In the genomic region with DNA sequence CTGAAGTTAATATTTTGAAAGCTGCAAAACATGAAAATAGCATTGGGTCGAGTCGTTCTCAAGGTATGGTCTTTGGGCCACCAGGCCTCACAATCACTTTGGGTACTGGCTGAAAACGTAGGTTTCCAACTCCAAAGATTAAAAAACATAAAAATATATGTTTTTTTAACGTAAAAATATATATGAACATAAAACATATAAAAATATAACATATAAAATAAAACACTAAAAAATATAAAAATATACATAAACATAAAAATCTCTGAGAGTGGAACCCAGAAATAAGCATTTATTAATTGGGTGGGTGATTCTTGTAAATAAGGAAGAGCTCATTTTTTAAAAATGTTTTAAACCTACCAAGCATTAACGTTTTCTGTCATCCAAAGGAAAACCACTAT, we compare ENCODE assay signal across 8 cellular contexts. TPM values are rescaled to one million over a fixed set of nuclear protein-coding genes. Genes with fewer than 3 reads are reported as not detected.
DNase-seq lines count a peak whose midpoint lies in the region; ATAC-seq, FAIRE-seq and TF ChIP-seq lines count a peak whose summit lies in the region.

No MANE protein-coding gene starts in this region.

- intact Hi-C loops in CD8-positive, alpha-beta T cell (cut with DNase I, micrococcal nuclease) = loop anchor here (2.0 to 10.0 kb wide), 13 partner anchors 56 to 1956 kb away; a partner anchor contains a TSS
- intact Hi-C loops in Panc1 (cut with micrococcal nuclease; ENCODE audit: unreplicated experiment) (loop anchor here (10.0 kb wide), 1 partner anchor 64 kb away; no protein-coding TSS in a partner anchor), endothelial cell of umbilical vein (cut with micrococcal nuclease) (loop anchor here (2.0 kb wide), 2 partner anchors 330 to 338 kb away; no protein-coding TSS in a partner anchor), ovary (cut with DNase I) (loop anchor here (5.0 to 10.0 kb wide), 4 partner anchors 79 to 506 kb away; a partner anchor contains a TSS)

- peak overlapping the region; percentile 90 for H3K9ac ChIP-seq in endothelial cell of umbilical vein (replicated peaks; ENCODE audit: extremely low read depth, insufficient read depth, low read length)

- TF ChIP-seq POLR2A in endothelial cell of umbilical vein (IDR thresholded peaks at IDR 0.05; ENCODE audit: low read depth, low read length) (no peak), ovary (IDR thresholded peaks at IDR 0.05) (no peak)

- peak overlapping the region; percentile 67 for H3K4me3 ChIP-seq in CD8-positive, alpha-beta T cell (ENCODE audit: low read depth, low read length)
- H3K4me3 ChIP-seq in Panc1 (ENCODE audit: low read depth in 2 of 2, low read length in 2 of 2) (peak overlapping the region; percentile 60 to 81), endothelial cell of umbilical vein (replicated peaks in 1 of 3; ENCODE audit: insufficient read depth in 1 of 3, low read depth in 1 of 3, low read length in 3 of 3) (peak overlapping the region in 2 of 3 experiments; percentile 62 to 83), ovary (peak overlapping the region; percentile 95)

- H3K27me3 ChIP-seq in CD8-positive, alpha-beta T cell (ENCODE audit: insufficient read depth, low read length) = no peaks in the 10 kb centered on the region
- H3K27me3 ChIP-seq in Panc1 (ENCODE audit: control insufficient read depth, insufficient read depth, low read length) (no peaks in the 10 kb centered on the region), endothelial cell of umbilical vein (ENCODE audit: control insufficient read depth in 2 of 2, insufficient read depth in 2 of 2, low read length in 2 of 2) (no peaks in the 10 kb centered on the region), ovary (no peaks in the 10 kb centered on the region)

- no peak for DNase-seq in CD8-positive, alpha-beta T cell
- no peak for DNase-seq in Panc1 (ENCODE audit: low read depth, low spot score)
- no peak for DNase-seq in endothelial cell of umbilical vein (ENCODE audit: low read depth, low spot score)
- DNase-seq in ovary = no peak
- DNase-seq in NCI-H1105 treated with DMSO at 0.1 percent for 48 hours (lab: John Stamatoyannopoulos, UW) = no peak
- no peak for DNase-seq in DMS53 treated with DMSO at 0.1 percent for 48 hours (lab: John Stamatoyannopoulos, UW; ENCODE audit: unreplicated experiment)
- no peak for DNase-seq in kidney tubule cell (ENCODE audit: low spot score)
- no peak for DNase-seq in NCI-H69 (lab: John Stamatoyannopoulos, UW)

- dilution Hi-C loops in endothelial cell of umbilical vein (cut with MboI; ENCODE audit: extremely low pct_ligation_motif_present, low sequenced_read_pairs) = no loop called here

- POLR2A ChIA-PET in CD8-positive, alpha-beta T cell (lab: Charles Lee) = interaction anchor here (0.6 to 1.5 kb wide), 6 partner anchors 16 to 620 kb away, joined by 3 to 5 read pairs (median 3); no protein-coding TSS in a partner anchor
- POLR2A ChIA-PET in Panc1 (lab: Charles Lee) = interaction anchor here (1.1 kb wide), 1 partner anchor 16 kb away, joined by 3 read pairs; no protein-coding TSS in a partner anchor
- POLR2A ChIA-PET in endothelial cell of umbilical vein (lab: Charles Lee) = no interaction called here

- TF ChIP-seq CTCF in CD8-positive, alpha-beta T cell (IDR thresholded peaks at IDR 0.05) = no peak
- TF ChIP-seq CTCF in Panc1 (IDR thresholded peaks at IDR 0.05) (no peak), endothelial cell of umbilical vein (IDR thresholded peaks at IDR 0.05; ENCODE audit: extremely low read depth in 1 of 2, insufficient read depth in 1 of 2, low read depth in 1 of 2, low read length in 2 of 2) (no peak), ovary (IDR thresholded peaks at IDR 0.05) (no peak)

- CTCF ChIA-PET in CD8-positive, alpha-beta T cell (lab: Charles Lee) = interaction anchor here (0.5 to 1.6 kb wide), 17 partner anchors 17 to 523 kb away, joined by 3 to 7 read pairs (median 3); a partner anchor contains a TSS
- CTCF ChIA-PET in Panc1 (lab: Charles Lee) (no interaction called here), endothelial cell of umbilical vein (lab: Charles Lee) (interaction anchor here (0.6 to 1.8 kb wide), 6 partner anchors 44 to 509 kb away, joined by 3 to 5 read pairs (median 4); a partner anchor contains a TSS)

- peak overlapping the region; percentile 95 for H3K27ac Mint-ChIP-seq in CD8-positive, alpha-beta T cell

- no peak for ATAC-seq in CD8-positive, alpha-beta T cell
- no peak for ATAC-seq in Panc1

- peaks cover 2% of the 10 kb centered on the region for H4K20me1 ChIP-seq in endothelial cell of umbilical vein (replicated peaks; ENCODE audit: control insufficient read depth, extremely low read depth, insufficient read depth, low read length)

- peak overlapping the region; percentile 100 for H2AFZ ChIP-seq in endothelial cell of umbilical vein (ENCODE audit: low read depth, low read length)

- H3K9me1 ChIP-seq in endothelial cell of umbilical vein (replicated peaks; ENCODE audit: control insufficient read depth, extremely low read depth, insufficient read depth, low read length) = no peaks in the 10 kb centered on the region

- peak overlapping the region; percentile 80 for H3K27ac ChIP-seq in CD8-positive, alpha-beta T cell (ENCODE audit: low read depth, low read length)
- H3K27ac ChIP-seq in Panc1 (ENCODE audit: low read length) = peak overlapping the region; percentile 82
- peak overlapping the region; percentile 70 for H3K27ac ChIP-seq in endothelial cell of umbilical vein (ENCODE audit: insufficient read depth, low read depth, low read length)
- H3K27ac ChIP-seq in ovary = peak overlapping the region; percentile 90 to 91

- H3K36me3 ChIP-seq in CD8-positive, alpha-beta T cell (ENCODE audit: insufficient read depth, low read length) = peaks cover 3% of the 10 kb centered on the region
- H3K36me3 ChIP-seq in Panc1 (ENCODE audit: control insufficient read depth, insufficient read depth, low read length) = peaks cover 6% of the 10 kb centered on the region
- H3K36me3 ChIP-seq in endothelial cell of umbilical vein (ENCODE audit: control insufficient read depth in 2 of 2, extremely low read depth in 1 of 2, insufficient read depth in 2 of 2, low read length in 2 of 2) = peaks cover 3 to 7% of the 10 kb centered on the region in 2 experiments
- no peaks in the 10 kb centered on the region for H3K36me3 ChIP-seq in ovary

- H3K27me3 Mint-ChIP-seq in CD8-positive, alpha-beta T cell (ENCODE audit: low read depth) = no peaks in the 10 kb centered on the region

- 14 to 18% (median 16%) methylated on average over 5 of the region's 5 CpGs for WGBS in ovary, 3 donors

- in situ Hi-C loops in Panc1 (cut with HindIII; ENCODE audit: low pct_unique_long_range_greater_than_20kb, low sequenced_read_pairs) = no loop called here

- BruUV-seq in Panc1 (replicated peaks; lab: Mats Ljungman, UMichigan) (no TSS peak), endothelial cell of umbilical vein (replicated peaks; lab: Mats Ljungman, UMichigan) (no TSS peak)

- peak overlapping the region; percentile 90 for H3K4me3 Mint-ChIP-seq in CD8-positive, alpha-beta T cell

- peaks cover 38% of the 10 kb centered on the region for H3K79me2 ChIP-seq in endothelial cell of umbilical vein (ENCODE audit: control insufficient read depth, insufficient read depth, low read length)

- peaks cover 25% of the 10 kb centered on the region for H3K4me1 Mint-ChIP-seq in CD8-positive, alpha-beta T cell (ENCODE audit: low read depth)

- H3K4me1 ChIP-seq in CD8-positive, alpha-beta T cell (ENCODE audit: insufficient read depth, low read length) = peaks cover 30% of the 10 kb centered on the region
- H3K4me1 ChIP-seq in Panc1 (ENCODE audit: control insufficient read depth, insufficient read depth, low read length) = peaks cover 7% of the 10 kb centered on the region
- H3K4me1 ChIP-seq in endothelial cell of umbilical vein (ENCODE audit: control insufficient read depth, extremely low read depth, insufficient read depth, low read length) = peaks cover 15% of the 10 kb centered on the region
- peaks cover 1% of the 10 kb centered on the region for H3K4me1 ChIP-seq in ovary (ENCODE audit: insufficient read depth)

- H3K9me3 Mint-ChIP-seq in CD8-positive, alpha-beta T cell = no peaks in the 10 kb centered on the region

- peak overlapping the region; percentile 97 for H3K4me2 ChIP-seq in endothelial cell of umbilical vein (ENCODE audit: insufficient read depth, low read length)

- no peaks in the 10 kb centered on the region for H3K9me3 ChIP-seq in CD8-positive, alpha-beta T cell (ENCODE audit: low read length)
- no peaks in the 10 kb centered on the region for H3K9me3 ChIP-seq in Panc1 (ENCODE audit: control insufficient read depth, insufficient read depth, low read depth, low read length)
- no peaks in the 10 kb centered on the region for H3K9me3 ChIP-seq in endothelial cell of umbilical vein (replicated peaks; ENCODE audit: control insufficient read depth, insufficient read depth, low read length)
- no peaks in the 10 kb centered on the region for H3K9me3 ChIP-seq in ovary

- H3K36me3 Mint-ChIP-seq in CD8-positive, alpha-beta T cell = peaks cover 24% of the 10 kb centered on the region

- TF ChIP-seq EP300 in ovary (IDR thresholded peaks at IDR 0.05) = no peak

- no peak for FAIRE-seq in endothelial cell of umbilical vein (lab: Jason Lieb, UNC)

TF ChIP-seq in endothelial cell of umbilical vein, 7 proteins besides CTCF, POLR2A, EP300 and RAD21:
- no peak for TF ChIP-seq EZH2 (IDR thresholded peaks at IDR 0.05; ENCODE audit: borderline replicate concordance, low read depth, low read length, severe bottlenecking)
- TF ChIP-seq POLR2AphosphoS5 (IDR thresholded peaks at IDR 0.05; ENCODE audit: insufficient read depth, low read depth, low read length) = no peak
- no peak for TF ChIP-seq FOS (IDR thresholded peaks at IDR 0.05; ENCODE audit: borderline replicate concordance, insufficient read depth, low read length)
- TF ChIP-seq, protein P1, sequence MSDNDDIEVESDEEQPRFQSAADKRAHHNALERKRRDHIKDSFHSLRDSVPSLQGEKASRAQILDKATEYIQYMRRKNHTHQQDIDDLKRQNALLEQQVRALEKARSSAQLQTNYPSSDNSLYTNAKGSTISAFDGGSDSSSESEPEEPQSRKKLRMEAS (IDR thresholded peaks at IDR 0.05; ENCODE audit: insufficient read depth, insufficient read length) = no peak

RNA-seq across cellular contexts. Expression of a gene that starts 0.7 kb away (rescaled TPM):
- total RNA-seq in CD8-positive, alpha-beta T cell = 10 to 100 TPM; 75.5 to 84.0 TPM
- total RNA-seq in Panc1 (2021; ENCODE audit: unreplicated experiment) (69.2 TPM), endothelial cell of umbilical vein (77.8 and 80.8 TPM in 2 replicates), ovary (10 to 100 TPM; 47.3 to 68.8 (median 64.7) TPM)
- 30.8 TPM for polyA plus RNA-seq in Panc1 (2012; ENCODE audit: insufficient read length)
- polyA plus RNA-seq in endothelial cell of umbilical vein (13.0 and 17.5 TPM in 2 replicates), ovary (10 to 100 TPM; 20.9 to 29.7 TPM)
- polyA plus RNA-seq in endothelial cell of umbilical vein (2011; cell fraction: cytosol; rRNA removed) = 24.9 and 25.0 TPM in 2 replicates
- 39.7 and 52.9 TPM in 2 replicates for polyA plus RNA-seq in endothelial cell of umbilical vein (2011; cell fraction: nucleus; rRNA removed)
- polyA plus RNA-seq in endothelial cell of umbilical vein (2012) = 50.9 and 53.0 TPM in 2 replicates
- 87.6 and 111 TPM in 2 replicates for polyA minus RNA-seq in endothelial cell of umbilical vein
- polyA minus RNA-seq in endothelial cell of umbilical vein (2011; cell fraction: cytosol; rRNA and poly(A)+ RNA removed) = 113 TPM
- polyA minus RNA-seq in endothelial cell of umbilical vein (2011; cell fraction: nucleus; rRNA and poly(A)+ RNA removed) = 131 and 189 TPM in 2 replicates
